ENCODE assay signal across 21 cellular contexts in genomic region chr11:45774023-45774655, GRCh38.
"Had no signal": no experiment of that assay in that cellular context is flagged by ENCODE, and none has a peak within 500 bp of the region (broad histone marks: within the 10 kb centered on the region; RNA-seq: fewer than 3 reads in every experiment).

No MANE protein-coding gene starts in this region.

- H3K36me3 ChIP-seq: heart left ventricle, left lung, lower lobe of right lung, neural progenitor cell, right lobe of liver, tibial nerve had no signal

- H3K36me3 Mint-ChIP-seq: memory B cell; natural killer cell treated with Interleukin-12 subunit alpha and Interleukin-12 subunit beta and Interleukin-15 and Interleukin-18, amount 100 ng/mL, for 72 hours; neural progenitor cell; stimulated activated effector memory CD8-positive, alpha-beta T cell treated with anti-CD3 and anti-CD28 coated beads, Interleukin-12 subunit alpha, Interleukin-12 subunit beta, amount 100 ng/mL, for 72 hours had no signal

- ATAC-seq: esophagus mucosa; heart left ventricle; left lung; lower lobe of right lung; natural killer cell treated with Interleukin-12 subunit alpha and Interleukin-12 subunit beta and Interleukin-15 and Interleukin-18, amount 100 ng/mL, for 72 hours; psoas muscle; right lobe of liver; stimulated activated effector memory CD8-positive, alpha-beta T cell treated with anti-CD3 and anti-CD28 coated beads, Interleukin-12 subunit alpha, Interleukin-12 subunit beta, amount 100 ng/mL, for 72 hours; stimulated activated naive CD8-positive, alpha-beta T cell treated with anti-CD3 and anti-CD28 coated beads, Interleukin-15, Interleukin-2, amounts not matched to agents 100 U/mL and 50 U/mL, for 24 hours had no signal

- H3K27me3 ChIP-seq: heart left ventricle, left lung, right lobe of liver, testis, tibial nerve had no signal

- H3K4me1 ChIP-seq: neural progenitor cell, testis had no signal

- H3K9me3 Mint-ChIP-seq: memory B cell; natural killer cell treated with Interleukin-12 subunit alpha and Interleukin-12 subunit beta and Interleukin-15 and Interleukin-18, amount 100 ng/mL, for 72 hours; neural progenitor cell; stimulated activated effector memory CD8-positive, alpha-beta T cell treated with anti-CD3 and anti-CD28 coated beads, Interleukin-12 subunit alpha, Interleukin-12 subunit beta, amount 100 ng/mL, for 72 hours had no signal

- H3K4me3 Mint-ChIP-seq: memory B cell; natural killer cell treated with Interleukin-12 subunit alpha and Interleukin-12 subunit beta and Interleukin-15 and Interleukin-18, amount 100 ng/mL, for 72 hours; neural progenitor cell; stimulated activated effector memory CD8-positive, alpha-beta T cell treated with anti-CD3 and anti-CD28 coated beads, Interleukin-12 subunit alpha, Interleukin-12 subunit beta, amount 100 ng/mL, for 72 hours had no signal

- H3K27ac Mint-ChIP-seq: memory B cell; natural killer cell treated with Interleukin-12 subunit alpha and Interleukin-12 subunit beta and Interleukin-15 and Interleukin-18, amount 100 ng/mL, for 72 hours; neural progenitor cell; stimulated activated effector memory CD8-positive, alpha-beta T cell treated with anti-CD3 and anti-CD28 coated beads, Interleukin-12 subunit alpha, Interleukin-12 subunit beta, amount 100 ng/mL, for 72 hours had no signal

- H3K27ac ChIP-seq: heart left ventricle, left lung, lower lobe of right lung, neural progenitor cell, psoas muscle, right lobe of liver, testis, tibial nerve had no signal

- H3K4me3 ChIP-seq: heart left ventricle, left lung, lower lobe of right lung, neural progenitor cell, psoas muscle, right lobe of liver, testis, tibial nerve had no signal

- H3K9me3 ChIP-seq: heart left ventricle, left lung, lower lobe of right lung, psoas muscle, right lobe of liver, testis, tibial nerve had no signal

- DNase-seq: effector memory CD4-positive, alpha-beta T cell; heart left ventricle; hippocampal formation; kidney glomerular epithelial cell; left lung; lower lobe of right lung; midbrain; occipital lobe; psoas muscle; retina; stimulated activated CD4-positive, alpha-beta T cell treated with anti-CD3 and anti-CD28 coated beads, Interleukin-4, amount 100 ng/mL, for 1 hour; stimulated activated CD8-positive, alpha-beta memory T cell treated with anti-CD3 and anti-CD28 coated beads, Interleukin-4, amount 100 ng/mL, for 48 hours; stimulated activated naive CD8-positive, alpha-beta T cell treated with anti-CD3 and anti-CD28 coated beads, Interleukin-15, Interleukin-2, amounts not matched to agents 100 U/mL and 50 U/mL, for 24 hours; testis had no signal
